ENCODE assay signal across 9 cellular contexts in the genomic region with DNA sequence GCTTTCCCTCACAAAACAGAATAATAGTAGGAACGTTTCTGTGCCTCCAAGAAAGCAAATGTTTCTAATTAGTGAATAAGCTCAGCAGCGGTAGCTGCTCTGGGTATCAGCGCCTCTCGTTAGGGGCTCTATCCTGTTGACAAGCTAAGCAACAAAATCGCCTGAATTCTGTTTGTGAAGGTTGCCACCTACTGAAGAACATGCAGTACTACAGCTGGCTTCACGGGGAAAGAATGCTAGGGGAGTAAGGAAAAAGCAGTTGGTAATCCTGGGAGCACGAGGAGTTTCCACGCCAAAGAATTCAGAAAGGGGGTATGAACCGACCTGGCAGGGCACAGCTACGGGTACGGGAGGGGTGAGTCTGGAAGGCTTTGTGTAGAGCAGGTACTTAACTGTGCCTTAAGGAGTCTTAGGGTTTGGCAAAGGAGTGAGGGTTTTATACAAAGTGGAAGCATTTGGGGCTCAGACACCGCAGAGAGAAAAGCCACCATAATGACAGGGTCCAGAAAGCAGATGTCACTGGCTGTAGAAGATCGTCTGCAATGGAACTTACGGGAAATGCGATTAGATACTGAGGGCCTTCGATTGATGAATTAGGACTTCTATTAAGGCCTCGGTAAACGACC.
DNase-seq lines count a peak whose midpoint lies in the region; ATAC-seq, FAIRE-seq and TF ChIP-seq lines count a peak whose summit lies in the region.
"Had no signal": no experiment of that assay in that cellular context is flagged by ENCODE, and none has a peak within 500 bp of the region (broad histone marks: within the 10 kb centered on the region; RNA-seq: fewer than 3 reads in every experiment).

No MANE protein-coding gene starts in this region.

- H4K20me1 ChIP-seq in GM23338 (replicated peaks; ENCODE audit: insufficient read depth), result no peaks in the 10 kb centered on the region

- ATAC-seq in GM23338, result peak; percentile 75

- no peak for FAIRE-seq in RCC 7860 (lab: Jason Lieb, UNC)

- peaks cover 25% of the 10 kb centered on the region for H3K4me1 ChIP-seq in GM23338 (ENCODE audit: insufficient read depth)

- peaks cover 10% of the 10 kb centered on the region; the same call in 1 of the 2 replicates for H3F3A ChIP-seq in GM23338 (replicated peaks; ENCODE audit: low read depth)

- H3K27ac ChIP-seq in GM23338 (ENCODE audit: low read depth), result peak overlapping the region; percentile 48; the same call in 1 of the 2 replicates
- H3K27ac ChIP-seq: skin epidermis had no signal

- CTCF ChIA-PET in activated naive CD4-positive, alpha-beta T cell treated with anti-CD3 and anti-CD28 coated beads for 36 hours (lab: Charles Lee), result interaction anchor here (0.6 to 3.1 kb wide), 34 partner anchors 8 to 518 kb away, joined by 3 to 64 read pairs (median 3); no protein-coding TSS in a partner anchor

- peaks cover 37% of the 10 kb centered on the region for H3K4me1 Mint-ChIP-seq in GM23338
- peaks cover 1% of the 10 kb centered on the region for H3K4me1 Mint-ChIP-seq in activated naive CD4-positive, alpha-beta T cell treated with anti-CD3 and anti-CD28 coated beads for 36 hours (ENCODE audit: low read depth)
- H3K4me1 Mint-ChIP-seq in osteocyte (ENCODE audit: unreplicated experiment), result peaks cover 11% of the 10 kb centered on the region

- DNase-seq in GM04503 (ENCODE audit: low read depth) (peak; percentile 35), GM23338 (ENCODE audit: low spot score) (peak; percentile 95), Kasumi-1 (lab: John Stamatoyannopoulos, UW) (peak; percentile 51 to 57), RCC 7860 (ENCODE audit: low spot score) (peak; percentile 29), glomerular visceral epithelial cell (ENCODE audit: extremely low spot score) (peak; percentile 68), osteocyte (ENCODE audit: extremely low spot score, unreplicated experiment) (no peak), GOT3 (lab: John Stamatoyannopoulos, UW) (no peak)
- peak; percentile 58 for DNase-seq in activated naive CD4-positive, alpha-beta T cell treated with anti-CD3 and anti-CD28 coated beads for 36 hours

- H3K9me3 Mint-ChIP-seq in GM23338, result peaks cover 17% of the 10 kb centered on the region
- H3K9me3 Mint-ChIP-seq in activated naive CD4-positive, alpha-beta T cell treated with anti-CD3 and anti-CD28 coated beads for 36 hours, result no peaks in the 10 kb centered on the region
- H3K9me3 Mint-ChIP-seq in osteocyte (ENCODE audit: unreplicated experiment), result no peaks in the 10 kb centered on the region

- H3K4me3 Mint-ChIP-seq in GM23338 (peak overlapping the region; percentile 14; the same call in 1 of the 3 replicates), osteocyte (ENCODE audit: unreplicated experiment) (peak overlapping the region; percentile 62)
- H3K4me3 Mint-ChIP-seq in activated naive CD4-positive, alpha-beta T cell treated with anti-CD3 and anti-CD28 coated beads for 36 hours, result no peak overlapping the region

- H3K4me3 ChIP-seq in GM23338, result no peak overlapping the region
- H3K4me3 ChIP-seq: skin epidermis had no signal

- intact Hi-C loops in activated naive CD4-positive, alpha-beta T cell treated with anti-CD3 and anti-CD28 coated beads for 36 hours (cut with micrococcal nuclease), result loop anchor here (10.0 kb wide), 2 partner anchors 440 to 670 kb away; partner anchors contain the start of gene ZDHHC21

- H2AFZ ChIP-seq in GM23338, result no peak overlapping the region

- no peaks in the 10 kb centered on the region for H3K27me3 ChIP-seq in GM23338 (ENCODE audit: insufficient read depth)

- H3K27ac Mint-ChIP-seq in GM23338 (peak overlapping the region; percentile 93), osteocyte (ENCODE audit: unreplicated experiment) (no peak overlapping the region)
- H3K27ac Mint-ChIP-seq in activated naive CD4-positive, alpha-beta T cell treated with anti-CD3 and anti-CD28 coated beads for 36 hours, result no peak overlapping the region

- TF ChIP-seq CTCF in GM23338 (conservative IDR thresholded peaks at IDR 0.05; ENCODE audit: low read depth in 2 of 2) (peak; percentile 94 to 96), osteocyte (IDR thresholded peaks at IDR 0.05) (peak; percentile 88)

- peaks cover 18% of the 10 kb centered on the region for H3K36me3 Mint-ChIP-seq in GM23338 (ENCODE audit: low read depth)
- no peaks in the 10 kb centered on the region for H3K36me3 Mint-ChIP-seq in activated naive CD4-positive, alpha-beta T cell treated with anti-CD3 and anti-CD28 coated beads for 36 hours (ENCODE audit: low read depth)
- no peaks in the 10 kb centered on the region for H3K36me3 Mint-ChIP-seq in osteocyte (ENCODE audit: unreplicated experiment)

- no peaks in the 10 kb centered on the region for H3K79me2 ChIP-seq in GM23338 (replicated peaks; ENCODE audit: insufficient read depth)

- H3K4me2 ChIP-seq in GM23338, result no peak overlapping the region

- H3K27me3 Mint-ChIP-seq in GM23338 (ENCODE audit: insufficient read depth, low read depth, poor library complexity) (peaks cover 15% of the 10 kb centered on the region), osteocyte (ENCODE audit: unreplicated experiment) (peaks cover 25% of the 10 kb centered on the region)
- H3K27me3 Mint-ChIP-seq in activated naive CD4-positive, alpha-beta T cell treated with anti-CD3 and anti-CD28 coated beads for 36 hours (ENCODE audit: low read depth), result no peaks in the 10 kb centered on the region

- 0 out of 2 replicates have a peak, but pooled peaks cover under 1% of the 10 kb centered on the region for H3K9me2 ChIP-seq in GM23338 (ENCODE audit: insufficient read depth)

- no peaks in the 10 kb centered on the region for H3K36me3 ChIP-seq in GM23338 (ENCODE audit: insufficient read depth)

TF ChIP-seq in GM23338, 12 proteins besides CTCF, POLR2A, EP300 and RAD21:
- no peak for TF ChIP-seq CREB1 (CRISPR knock-in tag; IDR thresholded peaks at IDR 0.05; ENCODE audit: low read depth)
- TF ChIP-seq ZNF331 (CRISPR knock-in tag; IDR thresholded peaks at IDR 0.05; ENCODE audit: low read depth), result peak; percentile 67; the same call in 1 of the 2 replicates
- TF ChIP-seq ZNF114 (CRISPR knock-in tag; IDR thresholded peaks at IDR 0.05), result peak; percentile 27; the same call in 1 of the 2 replicates

Comparison
In these comparisons a context has a peak if more than half of its experiments do, and no peak if none do; other contexts are left out.
1. DNase-seq: peak in GM04503 (single experiment), GM23338 (single experiment), Kasumi-1 (2 of 2), RCC 7860 (single experiment), activated naive CD4-positive, alpha-beta T cell treated with anti-CD3 and anti-CD28 coated beads for 36 hours (single experiment) and glomerular visceral epithelial cell (single experiment); none in osteocyte (single experiment) and GOT3 (single experiment).